ENCODE assay signal across 1 cellular context in the genomic region with DNA sequence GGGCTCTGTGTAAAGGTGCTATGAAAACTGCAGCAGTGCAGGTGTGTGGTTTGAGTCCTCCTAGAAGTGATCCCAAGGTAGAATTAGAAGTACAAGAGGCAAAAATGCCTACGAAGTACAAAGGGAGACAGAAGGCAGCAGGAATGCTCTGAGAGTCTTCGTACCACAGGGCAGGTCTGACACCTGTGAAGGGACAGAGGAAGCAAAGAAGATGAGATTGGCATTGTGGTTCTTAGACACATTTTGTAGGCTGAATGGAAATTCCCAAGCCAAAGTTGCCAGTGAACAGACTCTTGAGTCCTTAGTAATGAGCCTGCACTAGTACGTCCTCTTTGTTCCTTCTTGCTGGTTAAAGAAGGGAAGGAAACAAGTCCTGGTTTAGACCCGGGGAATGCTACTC.
TF ChIP-seq lines count a peak whose summit lies in the region.

No MANE protein-coding gene starts in this region.

TF ChIP-seq in WTC11, 78 proteins besides CTCF, POLR2A, EP300 and RAD21 (continued from another document):
- TF ChIP-seq, protein P1, sequence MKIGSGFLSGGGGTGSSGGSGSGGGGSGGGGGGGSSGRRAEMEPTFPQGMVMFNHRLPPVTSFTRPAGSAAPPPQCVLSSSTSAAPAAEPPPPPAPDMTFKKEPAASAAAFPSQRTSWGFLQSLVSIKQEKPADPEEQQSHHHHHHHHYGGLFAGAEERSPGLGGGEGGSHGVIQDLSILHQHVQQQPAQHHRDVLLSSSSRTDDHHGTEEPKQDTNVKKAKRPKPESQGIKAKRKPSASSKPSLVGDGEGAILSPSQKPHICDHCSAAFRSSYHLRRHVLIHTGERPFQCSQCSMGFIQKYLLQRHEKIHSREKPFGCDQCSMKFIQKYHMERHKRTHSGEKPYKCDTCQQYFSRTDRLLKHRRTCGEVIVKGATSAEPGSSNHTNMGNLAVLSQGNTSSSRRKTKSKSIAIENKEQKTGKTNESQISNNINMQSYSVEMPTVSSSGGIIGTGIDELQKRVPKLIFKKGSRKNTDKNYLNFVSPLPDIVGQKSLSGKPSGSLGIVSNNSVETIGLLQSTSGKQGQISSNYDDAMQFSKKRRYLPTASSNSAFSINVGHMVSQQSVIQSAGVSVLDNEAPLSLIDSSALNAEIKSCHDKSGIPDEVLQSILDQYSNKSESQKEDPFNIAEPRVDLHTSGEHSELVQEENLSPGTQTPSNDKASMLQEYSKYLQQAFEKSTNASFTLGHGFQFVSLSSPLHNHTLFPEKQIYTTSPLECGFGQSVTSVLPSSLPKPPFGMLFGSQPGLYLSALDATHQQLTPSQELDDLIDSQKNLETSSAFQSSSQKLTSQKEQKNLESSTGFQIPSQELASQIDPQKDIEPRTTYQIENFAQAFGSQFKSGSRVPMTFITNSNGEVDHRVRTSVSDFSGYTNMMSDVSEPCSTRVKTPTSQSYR (CRISPR knock-in tag; IDR thresholded peaks at IDR 0.05), result no peak
- TF ChIP-seq, protein P2, sequence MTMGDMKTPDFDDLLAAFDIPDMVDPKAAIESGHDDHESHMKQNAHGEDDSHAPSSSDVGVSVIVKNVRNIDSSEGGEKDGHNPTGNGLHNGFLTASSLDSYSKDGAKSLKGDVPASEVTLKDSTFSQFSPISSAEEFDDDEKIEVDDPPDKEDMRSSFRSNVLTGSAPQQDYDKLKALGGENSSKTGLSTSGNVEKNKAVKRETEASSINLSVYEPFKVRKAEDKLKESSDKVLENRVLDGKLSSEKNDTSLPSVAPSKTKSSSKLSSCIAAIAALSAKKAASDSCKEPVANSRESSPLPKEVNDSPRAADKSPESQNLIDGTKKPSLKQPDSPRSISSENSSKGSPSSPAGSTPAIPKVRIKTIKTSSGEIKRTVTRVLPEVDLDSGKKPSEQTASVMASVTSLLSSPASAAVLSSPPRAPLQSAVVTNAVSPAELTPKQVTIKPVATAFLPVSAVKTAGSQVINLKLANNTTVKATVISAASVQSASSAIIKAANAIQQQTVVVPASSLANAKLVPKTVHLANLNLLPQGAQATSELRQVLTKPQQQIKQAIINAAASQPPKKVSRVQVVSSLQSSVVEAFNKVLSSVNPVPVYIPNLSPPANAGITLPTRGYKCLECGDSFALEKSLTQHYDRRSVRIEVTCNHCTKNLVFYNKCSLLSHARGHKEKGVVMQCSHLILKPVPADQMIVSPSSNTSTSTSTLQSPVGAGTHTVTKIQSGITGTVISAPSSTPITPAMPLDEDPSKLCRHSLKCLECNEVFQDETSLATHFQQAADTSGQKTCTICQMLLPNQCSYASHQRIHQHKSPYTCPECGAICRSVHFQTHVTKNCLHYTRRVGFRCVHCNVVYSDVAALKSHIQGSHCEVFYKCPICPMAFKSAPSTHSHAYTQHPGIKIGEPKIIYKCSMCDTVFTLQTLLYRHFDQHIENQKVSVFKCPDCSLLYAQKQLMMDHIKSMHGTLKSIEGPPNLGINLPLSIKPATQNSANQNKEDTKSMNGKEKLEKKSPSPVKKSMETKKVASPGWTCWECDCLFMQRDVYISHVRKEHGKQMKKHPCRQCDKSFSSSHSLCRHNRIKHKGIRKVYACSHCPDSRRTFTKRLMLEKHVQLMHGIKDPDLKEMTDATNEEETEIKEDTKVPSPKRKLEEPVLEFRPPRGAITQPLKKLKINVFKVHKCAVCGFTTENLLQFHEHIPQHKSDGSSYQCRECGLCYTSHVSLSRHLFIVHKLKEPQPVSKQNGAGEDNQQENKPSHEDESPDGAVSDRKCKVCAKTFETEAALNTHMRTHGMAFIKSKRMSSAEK (CRISPR knock-in tag; IDR thresholded peaks at IDR 0.05; ENCODE audit: borderline replicate concordance), result no peak
- TF ChIP-seq ZNF671 (CRISPR knock-in tag; IDR thresholded peaks at IDR 0.05) (no peak), RELA (CRISPR knock-in tag; IDR thresholded peaks at IDR 0.05; ENCODE audit: borderline replicate concordance) (no peak)
- TF ChIP-seq, protein P3, sequence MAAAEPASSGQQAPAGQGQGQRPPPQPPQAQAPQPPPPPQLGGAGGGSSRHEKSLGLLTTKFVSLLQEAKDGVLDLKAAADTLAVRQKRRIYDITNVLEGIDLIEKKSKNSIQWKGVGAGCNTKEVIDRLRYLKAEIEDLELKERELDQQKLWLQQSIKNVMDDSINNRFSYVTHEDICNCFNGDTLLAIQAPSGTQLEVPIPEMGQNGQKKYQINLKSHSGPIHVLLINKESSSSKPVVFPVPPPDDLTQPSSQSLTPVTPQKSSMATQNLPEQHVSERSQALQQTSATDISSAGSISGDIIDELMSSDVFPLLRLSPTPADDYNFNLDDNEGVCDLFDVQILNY (CRISPR knock-in tag; IDR thresholded peaks at IDR 0.05), result no peak
